11 cellular contexts compared by ENCODE assay signal in genomic region chr17:7576432-7576937, GRCh38. TPM values are rescaled to one million over a fixed set of nuclear protein-coding genes. Genes with fewer than 3 reads are reported as not detected.
DNase-seq lines count a peak whose midpoint lies in the region; ATAC-seq and TF ChIP-seq lines count a peak whose summit lies in the region.
"Had no signal": no experiment of that assay in that cellular context is flagged by ENCODE, and none has a peak within 500 bp of the region (broad histone marks: within the 10 kb centered on the region; RNA-seq: fewer than 3 reads in every experiment).

No MANE protein-coding gene starts in this region.

- DNase-seq in GM23248 (peak; percentile 32), mucosa of descending colon (peak in 2 of 3 donors; percentile 11 to 39), ecto neural progenitor cell (ENCODE audit: low spot score) (no peak), HuH-7.5 (ENCODE audit: low spot score) (no peak), NCI-H1105 treated with DMSO at 0.1 percent for 48 hours (lab: John Stamatoyannopoulos, UW) (no peak)
- DNase-seq in activated naive CD4-positive, alpha-beta T cell treated with anti-CD3 and anti-CD28 coated beads, Interleukin-2, amount 50 U/mL, for 72 hours (ENCODE audit: low spot score in 2 of 2) = no peak
- DNase-seq: ovary, upper lobe of left lung had no signal

- peak overlapping the region in 10 of 11 experiments; percentile 2 to 100 (median 100); a peak in 15 of 22 replicates for H3K27ac ChIP-seq in BLaER1 treated with 17β-estradiol and CSF1 and Interleukin-3, amounts not matched to agents 10 nM and 100 nM
- peak overlapping the region; percentile 96 for H3K27ac ChIP-seq in GM23248
- H3K27ac ChIP-seq: ovary had no signal

- peak overlapping the region; percentile 81 to 100 (median 98) for H3K4me2 ChIP-seq in BLaER1 treated with 17β-estradiol and CSF1 and Interleukin-3, amounts not matched to agents 10 nM and 100 nM
- H3K4me2 ChIP-seq in GM23248 (ENCODE audit: unreplicated experiment) = peak overlapping the region; percentile 79

- no peak for ATAC-seq in activated naive CD4-positive, alpha-beta T cell treated with anti-CD3 and anti-CD28 coated beads, Interleukin-2, amount 50 U/mL, for 72 hours
- ATAC-seq in mucosa of descending colon (no peak), GM18909 (IDR thresholded peaks at IDR 0.05; ENCODE audit: poor library complexity, unreplicated experiment) (no peak)
- ATAC-seq: esophagus mucosa had no signal

- 61 to 67% methylated on average over 14 of the region's 14 CpGs for WGBS in GM23248 (ENCODE audit: low coverage in 1 of 2, low lambda C conversion rate in 2 of 2, missing lambda C conversion rate in 2 of 2), 2 experiments

- peaks cover 56 to 87% of the 10 kb centered on the region in 2 donors for H3K36me3 Mint-ChIP-seq in activated naive CD4-positive, alpha-beta T cell treated with anti-CD3 and anti-CD28 coated beads, Interleukin-2, amount 50 U/mL, for 72 hours

- no peaks in the 10 kb centered on the region for H3K9me2 ChIP-seq in GM23248 (ENCODE audit: insufficient read depth)

- peak overlapping the region; percentile 97 to 100 (median 99); a peak in 19 of 20 replicates for H3K4me3 ChIP-seq in BLaER1 treated with 17β-estradiol and CSF1 and Interleukin-3, amounts not matched to agents 10 nM and 100 nM
- H3K4me3 ChIP-seq in GM23248 = no peak overlapping the region; the same call in 1 of the 2 replicates
- no peak overlapping the region for H3K4me3 ChIP-seq in mucosa of descending colon
- H3K4me3 ChIP-seq: ovary had no signal

- intact Hi-C loops in mucosa of descending colon (cut with DNase I, micrococcal nuclease) = no loop called here

- H2AFZ ChIP-seq in GM23248 = no peak overlapping the region

- TF ChIP-seq CTCF in mucosa of descending colon (IDR thresholded peaks at IDR 0.05) = no peak

- peaks cover 63% of the 10 kb centered on the region for H3F3A ChIP-seq in GM23248 (ENCODE audit: insufficient read depth)

- H3K36me3 ChIP-seq in BLaER1 treated with 17β-estradiol and CSF1 and Interleukin-3, amounts not matched to agents 10 nM and 100 nM = peaks cover 58 to 76% (median 69%) of the 10 kb centered on the region in 11 experiments
- H3K36me3 ChIP-seq in GM23248 (ENCODE audit: low read depth) (peaks cover 44% of the 10 kb centered on the region), mucosa of descending colon (ENCODE audit: low read depth) (peaks cover 27% of the 10 kb centered on the region)
- H3K36me3 ChIP-seq: ovary had no signal

- in situ Hi-C loops in GM23248 (cut with MboI) = no loop called here

- peaks cover 0 to 4% (median 0%) of the 10 kb centered on the region in 11 experiments; a peak in 5 of 22 replicates for H3K9me3 ChIP-seq in BLaER1 treated with 17β-estradiol and CSF1 and Interleukin-3, amounts not matched to agents 10 nM and 100 nM (replicated peaks in 1 of 11)
- H3K9me3 ChIP-seq in GM23248 (ENCODE audit: low read depth) (no peaks in the 10 kb centered on the region), mucosa of descending colon (no peaks in the 10 kb centered on the region)
- H3K9me3 ChIP-seq: ovary, upper lobe of left lung had no signal

- no peaks in the 10 kb centered on the region for H3K27me3 ChIP-seq in BLaER1 treated with 17β-estradiol and CSF1 and Interleukin-3, amounts not matched to agents 10 nM and 100 nM
- no peaks in the 10 kb centered on the region for H3K27me3 ChIP-seq in GM23248 (replicated peaks; ENCODE audit: insufficient read depth)
- H3K27me3 ChIP-seq: ovary, upper lobe of left lung had no signal

- H4K20me1 ChIP-seq in BLaER1 treated with 17β-estradiol and CSF1 and Interleukin-3, amounts not matched to agents 10 nM and 100 nM = peaks cover 56 to 84% (median 64%) of the 10 kb centered on the region in 11 experiments
- H4K20me1 ChIP-seq in GM23248 (ENCODE audit: insufficient read depth) = peaks cover 33% of the 10 kb centered on the region

- H3K27ac Mint-ChIP-seq in activated naive CD4-positive, alpha-beta T cell treated with anti-CD3 and anti-CD28 coated beads, Interleukin-2, amount 50 U/mL, for 72 hours = peak overlapping the region; percentile 98 to 100

- H3K4me1 ChIP-seq in BLaER1 treated with 17β-estradiol and CSF1 and Interleukin-3, amounts not matched to agents 10 nM and 100 nM = peaks cover 41 to 79% (median 73%) of the 10 kb centered on the region in 10 experiments
- peaks cover 37% of the 10 kb centered on the region for H3K4me1 ChIP-seq in GM23248 (ENCODE audit: insufficient read depth)
- H3K4me1 ChIP-seq in mucosa of descending colon (ENCODE audit: low read depth) = peaks cover 40% of the 10 kb centered on the region

- no peaks in the 10 kb centered on the region for H3K9me3 Mint-ChIP-seq in activated naive CD4-positive, alpha-beta T cell treated with anti-CD3 and anti-CD28 coated beads, Interleukin-2, amount 50 U/mL, for 72 hours

- H3K9ac ChIP-seq in BLaER1 treated with 17β-estradiol and CSF1 and Interleukin-3, amounts not matched to agents 10 nM and 100 nM = peak overlapping the region; percentile 99 to 100 (median 100)
- H3K9ac ChIP-seq in GM23248 = peak overlapping the region; percentile 99

- peaks cover 75% of the 10 kb centered on the region for H3K79me2 ChIP-seq in GM23248 (ENCODE audit: insufficient read depth)

RNA-seq across cellular contexts. Expression of gene CD68, which starts 3.0 kb away (rescaled TPM):
- total RNA-seq in GM23248 (2014; rRNA removed; shearing (Covaris generic)) = 51.1 and 55.0 TPM in 2 replicates
- 84.5 and 88.1 TPM in 2 replicates for polyA plus RNA-seq in GM23248 (2016; fragmentation: Nextera tagmentation; extraction: Ambion mirVana)
- total RNA-seq in activated naive CD4-positive, alpha-beta T cell treated with anti-CD3 and anti-CD28 coated beads, Interleukin-2, amount 50 U/mL, for 72 hours = 10 to 100 TPM in 1 of 2 donors, 1 to 10 TPM in 1; 7.6 to 12.7 TPM
- 10 to 100 TPM; 41.4 to 91.9 (median 50.7) TPM for total RNA-seq in mucosa of descending colon

RNA-seq across cellular contexts. Expression of gene MPDU1, which starts 7.2 kb away (rescaled TPM):
- 127 and 195 TPM in 2 replicates for total RNA-seq in GM23248 (2014; rRNA removed; shearing (Covaris generic))
- 63.2 and 65.9 TPM in 2 replicates for polyA plus RNA-seq in GM23248 (2016; fragmentation: Nextera tagmentation; extraction: Ambion mirVana)
- 10 to 100 TPM; 52.1 to 60.6 TPM for total RNA-seq in activated naive CD4-positive, alpha-beta T cell treated with anti-CD3 and anti-CD28 coated beads, Interleukin-2, amount 50 U/mL, for 72 hours
- 100 to 1,000 TPM in 1 of 3 donors, 10 to 100 TPM in 2; 55.2 to 101 (median 94.5) TPM for total RNA-seq in mucosa of descending colon

RNA-seq across cellular contexts. Expression of gene SOX15, which starts 13.4 kb away (rescaled TPM):
- total RNA-seq in GM23248 (2014; rRNA removed; shearing (Covaris generic)) = 3.9 TPM in 1 of 2 replicates, not detected in the other
- 0.71 and 1.1 TPM in 2 replicates for polyA plus RNA-seq in GM23248 (2016; fragmentation: Nextera tagmentation; extraction: Ambion mirVana)
- total RNA-seq in activated naive CD4-positive, alpha-beta T cell treated with anti-CD3 and anti-CD28 coated beads, Interleukin-2, amount 50 U/mL, for 72 hours = under 1 TPM; 0.23 to 0.93 TPM
- 1 to 10 TPM in 1 of 3 donors, under 1 TPM in 2; 0.38 to 4.4 (median 0.41) TPM for total RNA-seq in mucosa of descending colon

RNA-seq across cellular contexts. Expression of gene SENP3, which starts 14.8 kb away (rescaled TPM):
- total RNA-seq in GM23248 (2014; rRNA removed; shearing (Covaris generic)) = 82.5 and 111 TPM in 2 replicates
- 1.3 and 1.9 TPM in 2 replicates for polyA plus RNA-seq in GM23248 (2016; fragmentation: Nextera tagmentation; extraction: Ambion mirVana)
- 10 to 100 TPM; 42.9 to 46.3 TPM for total RNA-seq in activated naive CD4-positive, alpha-beta T cell treated with anti-CD3 and anti-CD28 coated beads, Interleukin-2, amount 50 U/mL, for 72 hours
- 10 to 100 TPM; 27.9 to 60.2 (median 37.7) TPM for total RNA-seq in mucosa of descending colon

RNA-seq across cellular contexts. Expression of gene TNFSF13, which starts 17.9 kb away (rescaled TPM):
- 1.5 TPM in 1 of 2 replicates, not detected in the other for total RNA-seq in GM23248 (2014; rRNA removed; shearing (Covaris generic))
- polyA plus RNA-seq in GM23248 (2016; fragmentation: Nextera tagmentation; extraction: Ambion mirVana) = 1.4 and 2.0 TPM in 2 replicates
- 1 to 10 TPM; 4.6 to 6.0 TPM for total RNA-seq in activated naive CD4-positive, alpha-beta T cell treated with anti-CD3 and anti-CD28 coated beads, Interleukin-2, amount 50 U/mL, for 72 hours
- total RNA-seq in mucosa of descending colon = 10 to 100 TPM; 41.0 to 74.6 (median 73.3) TPM

Comparison
In these comparisons a context has a peak if more than half of its experiments do, and no peak if none do; other contexts are left out.
1. H3K4me3 ChIP-seq: peak in BLaER1 treated with 17β-estradiol and CSF1 and Interleukin-3, amounts not matched to agents 10 nM and 100 nM (10 of 10); none in GM23248 (single experiment) and mucosa of descending colon (single experiment).
2. DNase-seq: peak in GM23248 (single experiment) and mucosa of descending colon (2 of 3); none in activated naive CD4-positive, alpha-beta T cell treated with anti-CD3 and anti-CD28 coated beads, Interleukin-2, amount 50 U/mL, for 72 hours (0 of 2), ecto neural progenitor cell (single experiment), HuH-7.5 (single experiment) and NCI-H1105 treated with DMSO at 0.1 percent for 48 hours (single experiment).